15 cellular contexts compared by ENCODE assay signal in the genomic region with DNA sequence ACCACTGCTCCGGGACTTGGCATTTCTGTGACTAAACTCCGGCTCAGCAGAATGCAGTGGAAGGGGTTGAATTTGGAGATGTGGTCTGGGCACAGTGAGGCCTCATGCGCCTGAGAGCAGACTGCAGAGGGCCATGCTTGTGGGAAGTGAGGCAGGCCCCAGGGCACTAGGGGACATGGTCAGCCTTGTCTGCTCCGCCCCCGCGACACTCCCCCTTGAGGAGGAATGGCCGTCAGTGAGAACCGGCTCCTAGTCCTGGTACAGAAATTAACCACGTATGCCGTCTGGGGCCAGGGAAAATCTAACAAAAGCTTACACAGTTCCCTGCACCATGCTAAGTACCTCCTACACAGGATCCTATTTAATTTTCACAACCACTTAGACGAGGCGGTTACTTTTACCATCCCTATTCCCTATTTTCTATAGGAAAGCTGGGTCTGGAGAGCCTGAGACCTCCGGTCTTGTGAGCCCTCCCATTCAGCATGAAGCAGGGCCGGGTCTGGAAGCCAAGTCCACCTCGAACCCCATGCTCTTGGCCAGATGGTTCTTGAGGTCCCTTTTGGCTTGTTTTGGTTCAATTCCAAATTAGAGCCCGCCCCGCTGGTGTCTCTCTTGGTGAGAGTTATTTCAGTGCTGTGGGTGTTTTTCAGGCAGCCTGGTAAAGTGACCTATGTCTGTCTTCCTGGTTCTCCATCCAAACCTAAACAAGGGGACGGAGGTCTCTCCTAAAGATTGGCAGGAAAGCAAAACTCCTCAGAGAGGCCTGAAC.
DNase-seq lines count a peak whose midpoint lies in the region; ATAC-seq, FAIRE-seq and TF ChIP-seq lines count a peak whose summit lies in the region.
"Had no signal": no experiment of that assay in that cellular context is flagged by ENCODE, and none has a peak within 500 bp of the region (broad histone marks: within the 10 kb centered on the region; RNA-seq: fewer than 3 reads in every experiment).

No MANE protein-coding gene starts in this region.

- no peak overlapping the region for H3K14ac ChIP-seq in H1 (ENCODE audit: insufficient read length)
- no peak overlapping the region for H3K14ac ChIP-seq in neuronal stem cell (ENCODE audit: low read length)

- no peaks in the 10 kb centered on the region for H3K23me2 ChIP-seq in H1 (ENCODE audit: low read depth, low read length)

- H2BK15ac ChIP-seq in H1 (ENCODE audit: low read length) = no peak overlapping the region
- no peak overlapping the region for H2BK15ac ChIP-seq in neuronal stem cell (ENCODE audit: low read length)

- no peak for DNase-seq in HCT116 (ENCODE audit: low read depth, low spot score)
- no peak for DNase-seq in H1 (ENCODE audit: low read depth in 1 of 2, low spot score in 2 of 2)
- no peak for DNase-seq in neuronal stem cell (ENCODE audit: low spot score)
- DNase-seq in MCF 10A (ENCODE audit: unreplicated experiment) = no peak
- no peak for DNase-seq in midbrain (lab: John Stamatoyannopoulos, UW)
- DNase-seq: 8988T; ACHN; CD4-positive, alpha-beta T cell; DMS79 had no signal

- H3K4me1 Mint-ChIP-seq in MCF 10A (ENCODE audit: insufficient read depth, unreplicated experiment) = peaks cover 4% of the 10 kb centered on the region

- no peak overlapping the region for H2AFZ ChIP-seq in HCT116 (ENCODE audit: low read depth, low read length, poor library complexity, severe bottlenecking)
- H2AFZ ChIP-seq in H1 (ENCODE audit: low read length) = 0 out of 2 replicates have a peak overlapping the region, but pooled peaks have one; percentile 7
- H2AFZ ChIP-seq in neuronal stem cell (ENCODE audit: low read length) = no peak overlapping the region

- H2BK12ac ChIP-seq in H1 (ENCODE audit: low read depth, low read length) = peak overlapping the region; percentile 68; the same call in 1 of the 2 replicates
- H2BK12ac ChIP-seq in neuronal stem cell (ENCODE audit: low read length) = no peak overlapping the region

- TF ChIP-seq RAD21 in HCT116 (IDR thresholded peaks at IDR 0.05; ENCODE audit: low read depth) (no peak), H1 (IDR thresholded peaks at IDR 0.05 in 1 of 2, conservative IDR thresholded peaks at IDR 0.05 in 1 of 2; ENCODE audit: low read depth in 2 of 2, low read length in 2 of 2) (0 out of 4 replicates have a peak, but pooled peaks of 1 of the 2 experiments have one; percentile 3)

- BruUV-seq in HCT116 (replicated peaks; lab: Mats Ljungman, UMichigan) (no TSS peak), MCF 10A (replicated peaks; lab: Mats Ljungman, UMichigan) (no TSS peak)

- H4K20me1 ChIP-seq in HCT116 (ENCODE audit: insufficient read depth) (no peaks in the 10 kb centered on the region), H1 (replicated peaks in 1 of 2; ENCODE audit: control insufficient read depth in 1 of 2, insufficient read depth in 2 of 2, low read length in 2 of 2) (no peaks in the 10 kb centered on the region)
- H4K20me1 ChIP-seq: BLaER1 treated with 17β-estradiol and CSF1 and Interleukin-3, amounts not matched to agents 10 nM and 100 nM had no signal

- H2BK20ac ChIP-seq in H1 (ENCODE audit: low read length) = no peak overlapping the region

- H3K4me3 ChIP-seq in HCT116 (replicated peaks in 1 of 2; ENCODE audit: low read depth in 1 of 2, low read length in 2 of 2) (no peak overlapping the region), H1 (ENCODE audit: extremely low read depth in 1 of 4, insufficient read depth in 2 of 4, low read depth in 3 of 4, low read length in 4 of 4) (no peak overlapping the region), neuronal stem cell (ENCODE audit: low read length in 2 of 2) (no peak overlapping the region)
- H3K4me3 ChIP-seq: BLaER1 treated with 17β-estradiol and CSF1 and Interleukin-3, amounts not matched to agents 10 nM and 100 nM had no signal

- peaks cover 0 to 8% of the 10 kb centered on the region in 2 experiments; a peak in 2 of 4 replicates for H3K4me1 ChIP-seq in HCT116 (ENCODE audit: control insufficient read depth in 1 of 2, insufficient read depth in 2 of 2, low read length in 2 of 2)
- H3K4me1 ChIP-seq in H1 (replicated peaks in 1 of 4; ENCODE audit: control insufficient read depth in 3 of 4, insufficient read depth in 4 of 4, low read length in 3 of 4) = peaks cover 0 to 6% (median 4%) of the 10 kb centered on the region in 4 experiments; a peak in 3 of 7 replicates
- peaks cover 10 to 13% of the 10 kb centered on the region in 2 donors for H3K4me1 ChIP-seq in neuronal stem cell (ENCODE audit: control insufficient read depth in 2 of 2, insufficient read depth in 1 of 2, low read depth in 1 of 2, low read length in 2 of 2)

- H3K4ac ChIP-seq in H1 (replicated peaks; ENCODE audit: insufficient read length, low read depth, low read length) (no peak overlapping the region), neuronal stem cell (ENCODE audit: low read length) (no peak overlapping the region)

- no peak overlapping the region for H2AK5ac ChIP-seq in H1 (ENCODE audit: low read depth, low read length)
- H2AK5ac ChIP-seq in neuronal stem cell (ENCODE audit: low read depth, low read length) = no peak overlapping the region

- RAD21 ChIA-PET in HCT116 (lab: Charles Lee; ENCODE audit: low non-redundant PET in 1 of 2, low total read pairs in 2 of 2, uncharacterized antibody in 2 of 2, unreplicated experiment in 2 of 2) = no interaction called here

- H3K9me3 ChIP-seq in HCT116 (ENCODE audit: control insufficient read depth in 1 of 2, insufficient read depth in 1 of 2, low read depth in 1 of 2, low read length in 2 of 2) (no peaks in the 10 kb centered on the region), H1 (ENCODE audit: insufficient read depth in 2 of 2, low read depth in 1 of 2, low read length in 1 of 2) (no peaks in the 10 kb centered on the region), neuronal stem cell (replicated peaks in 1 of 2; ENCODE audit: control insufficient read depth in 2 of 2, insufficient read depth in 1 of 2, low read depth in 1 of 2, low read length in 2 of 2) (peaks cover 0 to 4% of the 10 kb centered on the region in 2 donors)
- H3K9me3 ChIP-seq: BLaER1 treated with 17β-estradiol and CSF1 and Interleukin-3, amounts not matched to agents 10 nM and 100 nM had no signal

- no peak for TF ChIP-seq CTCF in C4-2B (conservative IDR thresholded peaks at IDR 0.05)
- TF ChIP-seq CTCF in HCT116 (IDR thresholded peaks at IDR 0.05 in 2 of 3, conservative IDR thresholded peaks at IDR 0.05 in 1 of 3; ENCODE audit: borderline replicate concordance in 1 of 3, insufficient read depth in 1 of 3, low read depth in 2 of 3, low read length in 2 of 3) = no peak
- TF ChIP-seq CTCF in H1 (IDR thresholded peaks at IDR 0.05; ENCODE audit: control extremely low read depth in 1 of 3, insufficient read depth in 1 of 3, low read depth in 1 of 3, low read length in 3 of 3) = peak in 1 of 3 experiments; percentile 21; a peak in 1 of 4 replicates
- no peak for TF ChIP-seq CTCF in MCF 10A (IDR thresholded peaks at IDR 0.05; ENCODE audit: unreplicated experiment)

- 91% methylated on average over 18 of the region's 18 CpGs; no CpG with 5 or more reads in 1 of the 2 experiments for WGBS in H1 (ENCODE audit: extremely low coverage in 1 of 2, insufficient coverage in 1 of 2, insufficient read length in 1 of 2, insufficient replicate concordance in 2 of 2, low coverage in 1 of 2, low lambda C conversion rate in 2 of 2, missing lambda C conversion rate in 1 of 2), 2 experiments
- no CpG with 5 or more reads among the region's 18 CpGs for WGBS in neuronal stem cell (ENCODE audit: extremely low coverage in 2 of 2, insufficient read length in 2 of 2, insufficient replicate concordance in 1 of 2), 2 donors

- H3K23ac ChIP-seq in H1 (ENCODE audit: insufficient read length) (no peak overlapping the region), neuronal stem cell (ENCODE audit: low read depth, low read length, poor library complexity) (no peak overlapping the region)

- H3K9me2 ChIP-seq in HCT116 (ENCODE audit: insufficient read depth) = no peaks in the 10 kb centered on the region

- no peak overlapping the region for H3K27ac Mint-ChIP-seq in MCF 10A (ENCODE audit: low read depth, unreplicated experiment)
- H3K27ac Mint-ChIP-seq: CD4-positive, alpha-beta T cell had no signal

- TF ChIP-seq EP300 in H1 (IDR thresholded peaks at IDR 0.05; ENCODE audit: borderline replicate concordance in 1 of 2, low read depth in 2 of 2, low read length in 2 of 2) = no peak

- H3K79me1 ChIP-seq in H1 (ENCODE audit: low read depth, low read length) (no peaks in the 10 kb centered on the region), neuronal stem cell (ENCODE audit: low read depth, low read length) (no peaks in the 10 kb centered on the region)

- H3K27me3 ChIP-seq in HCT116 (ENCODE audit: insufficient read depth, low read length) (no peaks in the 10 kb centered on the region), H1 (replicated peaks in 1 of 4; ENCODE audit: control insufficient read depth in 3 of 4, extremely low read depth in 1 of 4, insufficient read depth in 3 of 4, low read length in 3 of 4) (no peaks in the 10 kb centered on the region), neuronal stem cell (ENCODE audit: control insufficient read depth in 3 of 3, insufficient read depth in 3 of 3, low read depth in 1 of 3, low read length in 3 of 3) (no peaks in the 10 kb centered on the region)

- FAIRE-seq in H1 (lab: Jason Lieb, UNC) = no peak
- FAIRE-seq: G401.6, GM12891 had no signal

- no peak overlapping the region for H3K4me3 Mint-ChIP-seq in MCF 10A (ENCODE audit: unreplicated experiment)
- H3K4me3 Mint-ChIP-seq: CD4-positive, alpha-beta T cell had no signal

- no peak overlapping the region for H4K5ac ChIP-seq in H1 (ENCODE audit: insufficient read length, low read depth, low read length)

- POLR2A ChIA-PET in HCT116 (lab: Charles Lee) (no interaction called here), H1 (lab: Charles Lee; ENCODE audit: partially characterized antibody) (no interaction called here), MCF 10A (lab: Yijun Ruan, JAX) (interaction anchor here (0.5 kb wide), 1 partner anchor 912 kb away, joined by 5 read pairs; no protein-coding TSS in a partner anchor)

- H2BK5ac ChIP-seq in H1 (ENCODE audit: low read depth, low read length) (no peak overlapping the region), neuronal stem cell (ENCODE audit: low read length) (no peak overlapping the region)

- H3K56ac ChIP-seq in H1 (replicated peaks; ENCODE audit: insufficient read length, low read depth, low read length) = no peak overlapping the region

- H3K9ac ChIP-seq in HCT116 (ENCODE audit: low read length) (no peak overlapping the region), H1 (replicated peaks in 1 of 4; ENCODE audit: extremely low read depth in 1 of 4, low read depth in 3 of 4, low read length in 3 of 4) (no peak overlapping the region), neuronal stem cell (ENCODE audit: low read depth, low read length, poor library complexity) (no peak overlapping the region)
- H3K9ac ChIP-seq: BLaER1 treated with 17β-estradiol and CSF1 and Interleukin-3, amounts not matched to agents 10 nM and 100 nM had no signal

- H3K18ac ChIP-seq in H1 (ENCODE audit: extremely low read depth, low read length) (no peak overlapping the region), neuronal stem cell (ENCODE audit: low read length) (peak overlapping the region; percentile 24)

- no peak overlapping the region for H3K4me2 ChIP-seq in HCT116 (ENCODE audit: low read length)
- no peak overlapping the region for H3K4me2 ChIP-seq in H1 (ENCODE audit: insufficient read depth in 1 of 2, low read depth in 2 of 2, low read length in 2 of 2)
- no peak overlapping the region for H3K4me2 ChIP-seq in neuronal stem cell (ENCODE audit: insufficient read depth, low read length, poor library complexity, severe bottlenecking)
- H3K4me2 ChIP-seq: BLaER1 treated with 17β-estradiol and CSF1 and Interleukin-3, amounts not matched to agents 10 nM and 100 nM had no signal

- no peak overlapping the region for H4K8ac ChIP-seq in H1 (ENCODE audit: extremely low read depth, insufficient read depth, low read length)
- no peak overlapping the region for H4K8ac ChIP-seq in neuronal stem cell (ENCODE audit: low read depth, low read length)

- H2BK120ac ChIP-seq in H1 (replicated peaks; ENCODE audit: low read depth, low read length) (no peak overlapping the region), neuronal stem cell (ENCODE audit: low read depth, low read length) (no peak overlapping the region)

- no peaks in the 10 kb centered on the region for H3K9me3 Mint-ChIP-seq in MCF 10A (ENCODE audit: unreplicated experiment)
- H3K9me3 Mint-ChIP-seq: CD4-positive, alpha-beta T cell had no signal

- TF ChIP-seq POLR2A in HCT116 (IDR thresholded peaks at IDR 0.05; ENCODE audit: borderline replicate concordance, extremely low read depth, insufficient read depth, insufficient read length) (no peak), H1 (IDR thresholded peaks at IDR 0.05; ENCODE audit: control extremely low read depth in 1 of 2, low read depth in 2 of 2, low read length in 2 of 2) (no peak)

- no peaks in the 10 kb centered on the region for H3K36me3 Mint-ChIP-seq in MCF 10A (ENCODE audit: insufficient read depth, unreplicated experiment)

- intact Hi-C loops in HCT116 (cut with micrococcal nuclease) (no loop called here), MCF 10A (cut with micrococcal nuclease) (no loop called here)

- H3K27ac ChIP-seq in C4-2B = peak overlapping the region; percentile 36
- H3K27ac ChIP-seq in HCT116 (ENCODE audit: low read depth, low read length) = no peak overlapping the region
- H3K27ac ChIP-seq in H1 (ENCODE audit: low read depth, low read length) = no peak overlapping the region
- no peak overlapping the region for H3K27ac ChIP-seq in neuronal stem cell (replicated peaks; ENCODE audit: low read length)
- H3K27ac ChIP-seq: BLaER1 treated with 17β-estradiol and CSF1 and Interleukin-3, amounts not matched to agents 10 nM and 100 nM had no signal

- H4K91ac ChIP-seq in H1 (replicated peaks; ENCODE audit: insufficient read length, low read length) (no peak overlapping the region), neuronal stem cell (ENCODE audit: low read depth, low read length, poor library complexity) (no peak overlapping the region)

- CTCF ChIA-PET in HCT116 (lab: Charles Lee) (no interaction called here), H1 (lab: Charles Lee; ENCODE audit: partially characterized antibody) (interaction anchor here (2.1 kb wide), 1 partner anchor 17 kb away, joined by 8 read pairs; no protein-coding TSS in a partner anchor), MCF 10A (lab: Yijun Ruan, JAX) (no interaction called here)

- H3K27me3 Mint-ChIP-seq in MCF 10A (ENCODE audit: insufficient read depth, unreplicated experiment) = no peaks in the 10 kb centered on the region
- H3K27me3 Mint-ChIP-seq: CD4-positive, alpha-beta T cell had no signal

- no peaks in the 10 kb centered on the region for H3K79me2 ChIP-seq in HCT116 (ENCODE audit: insufficient read depth, low read length)
- H3K79me2 ChIP-seq in H1 (ENCODE audit: control insufficient read depth in 1 of 2, insufficient read depth in 2 of 2, low read length in 2 of 2) = no peaks in the 10 kb centered on the region

- ATAC-seq in HCT116 = peak; percentile 58; the same call in 1 of the 2 replicates
- no peak for ATAC-seq in GM21423 (IDR thresholded peaks at IDR 0.05; ENCODE audit: unreplicated experiment)
- ATAC-seq in GM21825 (IDR thresholded peaks at IDR 0.05; ENCODE audit: unreplicated experiment) = no peak

- H3K36me3 ChIP-seq in HCT116 (ENCODE audit: control insufficient read depth in 1 of 2, insufficient read depth in 2 of 2, low read length in 2 of 2) (no peaks in the 10 kb centered on the region), H1 (ENCODE audit: control insufficient read depth in 2 of 4, insufficient read depth in 4 of 4, low read length in 3 of 4) (no peaks in the 10 kb centered on the region), neuronal stem cell (replicated peaks in 1 of 2; ENCODE audit: control insufficient read depth in 2 of 2, insufficient read depth in 2 of 2, low read length in 2 of 2) (no peaks in the 10 kb centered on the region)
- H3K36me3 ChIP-seq: BLaER1 treated with 17β-estradiol and CSF1 and Interleukin-3, amounts not matched to agents 10 nM and 100 nM had no signal
